In the genomic region with DNA sequence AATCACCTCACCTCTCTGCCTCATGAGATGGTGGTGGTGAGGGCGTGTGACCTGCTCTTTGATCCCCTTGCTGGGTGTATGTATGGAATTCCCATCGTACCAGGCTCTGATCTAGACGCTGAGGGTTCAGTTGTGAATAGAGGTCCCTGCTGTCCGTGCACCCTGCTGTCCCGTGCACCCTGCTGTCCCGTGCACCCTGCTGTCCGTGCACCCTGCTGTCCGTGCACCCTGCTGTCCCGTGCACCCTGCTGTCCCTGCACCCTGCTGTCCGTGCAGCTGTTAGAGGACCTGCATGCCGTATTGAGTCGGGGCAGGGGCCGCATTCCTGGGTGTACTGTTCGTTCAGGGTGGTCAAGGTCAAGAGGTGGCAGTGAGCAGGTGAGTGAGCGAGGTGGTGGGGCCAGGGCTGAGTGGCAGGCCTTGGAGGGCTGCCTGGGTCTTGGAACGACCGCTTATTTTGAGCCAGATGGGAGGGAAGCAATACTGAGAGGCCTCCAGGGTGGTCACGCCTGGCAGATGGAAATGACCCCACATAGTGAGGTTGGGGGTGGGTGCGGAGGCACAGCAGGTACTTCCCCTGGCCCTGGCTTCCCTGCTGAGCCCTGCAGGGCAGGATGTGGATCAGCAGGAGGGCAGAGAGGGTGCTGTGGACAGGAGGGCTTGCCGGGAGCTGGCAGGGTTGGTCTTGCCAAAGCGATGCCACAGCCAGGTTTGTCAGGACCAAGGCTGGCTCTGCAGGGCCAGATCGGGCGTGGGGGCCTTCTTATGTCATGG, we compare ENCODE assay signal across 8 cellular contexts. TPM values are rescaled to one million over a fixed set of nuclear protein-coding genes. Genes with fewer than 3 reads are reported as not detected.
DNase-seq lines count a peak whose midpoint lies in the region; ATAC-seq, FAIRE-seq and TF ChIP-seq lines count a peak whose summit lies in the region.

No MANE protein-coding gene starts in this region.

- no peak for TF ChIP-seq CTCF in SK-N-SH (IDR thresholded peaks at IDR 0.05)
- no peak for TF ChIP-seq CTCF in GM20000 (IDR thresholded peaks at IDR 0.05; ENCODE audit: extremely low read depth, missing control alignments)

- POLR2A ChIA-PET in SK-N-SH (lab: Yijun Ruan, JAX): interaction anchor here (1.3 to 1.4 kb wide), 2 partner anchors 13 to 16 kb away, joined by 3 to 4 read pairs; a partner anchor contains a TSS

- H3K9ac ChIP-seq in SK-N-SH: no peak overlapping the region

- H3K4me3 ChIP-seq in SK-N-SH (ENCODE audit: low read depth in 2 of 2, low read length in 1 of 2) (no peak overlapping the region), ectodermal cell (ENCODE audit: insufficient read depth, low read depth, low read length) (no peak overlapping the region)

- no peaks in the 10 kb centered on the region for H3K27me3 Mint-ChIP-seq in stimulated activated memory B cell treated with anti-CD40 and anti-IgM and Interleukin-4, amounts not matched to agents 10 μg/mL and 1 μg/mL and 100 μg/mL, for 72 hours

- H3K27me3 ChIP-seq in SK-N-SH (ENCODE audit: insufficient read depth) (no peaks in the 10 kb centered on the region), ectodermal cell (ENCODE audit: control insufficient read depth, insufficient read depth, low read length, poor library complexity, severe bottlenecking) (no peaks in the 10 kb centered on the region)

- peaks cover 38% of the 10 kb centered on the region for H3F3A ChIP-seq in SK-N-SH (replicated peaks; ENCODE audit: insufficient read depth)

- peaks cover 86% of the 10 kb centered on the region for H3K79me2 ChIP-seq in SK-N-SH (ENCODE audit: insufficient read depth)

- H3K36me3 Mint-ChIP-seq in stimulated activated memory B cell treated with anti-CD40 and anti-IgM and Interleukin-4, amounts not matched to agents 10 μg/mL and 1 μg/mL and 100 μg/mL, for 72 hours: peaks cover 56% of the 10 kb centered on the region

- H3K4me3 Mint-ChIP-seq in stimulated activated memory B cell treated with anti-CD40 and anti-IgM and Interleukin-4, amounts not matched to agents 10 μg/mL and 1 μg/mL and 100 μg/mL, for 72 hours: no peak overlapping the region

- no peaks in the 10 kb centered on the region for H3K9me3 ChIP-seq in SK-N-SH
- no peaks in the 10 kb centered on the region for H3K9me3 ChIP-seq in ectodermal cell (ENCODE audit: control insufficient read depth, low read length)

- no peaks in the 10 kb centered on the region for H3K9me2 ChIP-seq in SK-N-SH

- no peak for TF ChIP-seq EP300 in SK-N-SH (IDR thresholded peaks at IDR 0.05; ENCODE audit: borderline replicate concordance in 1 of 2, low read depth in 1 of 2, low read length in 1 of 2)

- H3K27ac Mint-ChIP-seq in stimulated activated memory B cell treated with anti-CD40 and anti-IgM and Interleukin-4, amounts not matched to agents 10 μg/mL and 1 μg/mL and 100 μg/mL, for 72 hours: peak overlapping the region; percentile 48

- CTCF ChIA-PET in SK-N-SH (lab: Yijun Ruan, JAX): interaction anchor here (0.8 to 2.4 kb wide), 8 partner anchors 8 to 38 kb away, joined by 3 to 34 read pairs (median 7); a partner anchor contains a TSS

- WGBS in SK-N-SH (ENCODE audit: low lambda C conversion rate): 72% methylated on average over 19 of the region's 23 CpGs
- 93 to 94% methylated on average over 23 of the region's 23 CpGs for WGBS in ectodermal cell, 2 experiments

- peaks cover 47% of the 10 kb centered on the region for H3K4me1 Mint-ChIP-seq in stimulated activated memory B cell treated with anti-CD40 and anti-IgM and Interleukin-4, amounts not matched to agents 10 μg/mL and 1 μg/mL and 100 μg/mL, for 72 hours

- H3K4me2 ChIP-seq in SK-N-SH: no peak overlapping the region

- DNase-seq in SK-N-SH (no peak), NCI-H146 (lab: John Stamatoyannopoulos, UW) (peak; percentile 66), GM20000 (ENCODE audit: low spot score) (no peak), midbrain (lab: John Stamatoyannopoulos, UW) (no peak), RCC 7860 (ENCODE audit: low spot score) (no peak)

- H3K9me3 Mint-ChIP-seq in stimulated activated memory B cell treated with anti-CD40 and anti-IgM and Interleukin-4, amounts not matched to agents 10 μg/mL and 1 μg/mL and 100 μg/mL, for 72 hours: no peaks in the 10 kb centered on the region

- TF ChIP-seq RAD21 in SK-N-SH (IDR thresholded peaks at IDR 0.05; ENCODE audit: low read length): no peak

- FAIRE-seq in RCC 7860 (lab: Jason Lieb, UNC): no peak

- peaks cover 83% of the 10 kb centered on the region for H4K20me1 ChIP-seq in SK-N-SH (ENCODE audit: insufficient read depth)

- no peak overlapping the region for H2AFZ ChIP-seq in SK-N-SH (ENCODE audit: low read depth)

- H3K4me1 ChIP-seq in SK-N-SH (ENCODE audit: control insufficient read depth in 1 of 2, insufficient read depth in 2 of 2, low read depth in 1 of 2, low read length in 1 of 2) (peaks cover 7 to 10% of the 10 kb centered on the region in 2 experiments; a peak in 2 of 4 replicates), ectodermal cell (ENCODE audit: control insufficient read depth, insufficient read depth, low read length) (peaks cover 4% of the 10 kb centered on the region)

- 0 out of 3 replicates have a peak, but pooled peaks have one; percentile 12 for ATAC-seq in SK-N-SH treated with all-trans-retinoic acid at 6 μM for 48 hours
- ATAC-seq in stimulated activated memory B cell treated with anti-CD40 and anti-IgM and Interleukin-4, amounts not matched to agents 10 μg/mL and 1 μg/mL and 100 μg/mL, for 72 hours: no peak

- H3K36me3 ChIP-seq in SK-N-SH (replicated peaks in 1 of 2; ENCODE audit: control insufficient read depth in 1 of 2, insufficient read depth in 2 of 2, low read length in 1 of 2) (peaks cover 24 to 55% of the 10 kb centered on the region in 2 experiments), ectodermal cell (ENCODE audit: control insufficient read depth, insufficient read depth, low read length) (peaks cover 44% of the 10 kb centered on the region)

- no peak overlapping the region for H3K27ac ChIP-seq in SK-N-SH (ENCODE audit: low read depth in 2 of 2, low read length in 1 of 2)
- H3K27ac ChIP-seq in ectodermal cell (ENCODE audit: insufficient read depth, low read depth, low read length, poor library complexity, severe bottlenecking): peak overlapping the region; percentile 11

TF ChIP-seq in SK-N-SH treated with all-trans-retinoic acid at 6 μM for 48 hours, 23 proteins besides CTCF, POLR2A, EP300 and RAD21 (continues in another document):
- TF ChIP-seq ZNF70 (CRISPR knock-in tag; IDR thresholded peaks at IDR 0.05): no peak
- TF ChIP-seq ZFP3 (CRISPR knock-in tag; IDR thresholded peaks at IDR 0.05): no peak

TF ChIP-seq in SK-N-SH, 30 proteins besides CTCF, POLR2A, EP300 and RAD21 (continues in another document):
- TF ChIP-seq FOXM1 (IDR thresholded peaks at IDR 0.05; ENCODE audit: low read depth): no peak
- TF ChIP-seq POLR2AphosphoS5 (IDR thresholded peaks at IDR 0.05; ENCODE audit: low read depth, low read length): no peak
- TF ChIP-seq, protein P1, sequence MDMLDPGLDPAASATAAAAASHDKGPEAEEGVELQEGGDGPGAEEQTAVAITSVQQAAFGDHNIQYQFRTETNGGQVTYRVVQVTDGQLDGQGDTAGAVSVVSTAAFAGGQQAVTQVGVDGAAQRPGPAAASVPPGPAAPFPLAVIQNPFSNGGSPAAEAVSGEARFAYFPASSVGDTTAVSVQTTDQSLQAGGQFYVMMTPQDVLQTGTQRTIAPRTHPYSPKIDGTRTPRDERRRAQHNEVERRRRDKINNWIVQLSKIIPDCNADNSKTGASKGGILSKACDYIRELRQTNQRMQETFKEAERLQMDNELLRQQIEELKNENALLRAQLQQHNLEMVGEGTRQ (IDR thresholded peaks at IDR 0.05; ENCODE audit: borderline replicate concordance, low read depth, low read length): no peak
- TF ChIP-seq RFX5 (IDR thresholded peaks at IDR 0.05; ENCODE audit: low read length): no peak
- TF ChIP-seq, protein P2, sequence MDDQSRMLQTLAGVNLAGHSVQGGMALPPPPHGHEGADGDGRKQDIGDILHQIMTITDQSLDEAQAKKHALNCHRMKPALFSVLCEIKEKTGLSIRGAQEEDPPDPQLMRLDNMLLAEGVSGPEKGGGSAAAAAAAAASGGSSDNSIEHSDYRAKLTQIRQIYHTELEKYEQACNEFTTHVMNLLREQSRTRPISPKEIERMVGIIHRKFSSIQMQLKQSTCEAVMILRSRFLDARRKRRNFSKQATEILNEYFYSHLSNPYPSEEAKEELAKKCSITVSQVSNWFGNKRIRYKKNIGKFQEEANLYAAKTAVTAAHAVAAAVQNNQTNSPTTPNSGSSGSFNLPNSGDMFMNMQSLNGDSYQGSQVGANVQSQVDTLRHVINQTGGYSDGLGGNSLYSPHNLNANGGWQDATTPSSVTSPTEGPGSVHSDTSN (IDR thresholded peaks at IDR 0.05): no peak

RNA-seq across cellular contexts. Expression of a gene that starts 4.6 kb away (rescaled TPM):
- 72.0 and 134 TPM in 2 replicates for polyA plus RNA-seq in SK-N-SH (2012; rRNA removed)
- 63.8 and 104 TPM in 2 replicates for polyA plus RNA-seq in SK-N-SH (2012; cell fraction: cytosol; rRNA removed)
- 83.4 and 133 TPM in 2 replicates for polyA plus RNA-seq in SK-N-SH (2012; cell fraction: nucleus; rRNA removed)
- 130 TPM for polyA plus RNA-seq in ectodermal cell (2013, experiment 1 of 4)
- 124 TPM for polyA plus RNA-seq in ectodermal cell (2013, experiment 2 of 4)
- polyA plus RNA-seq in ectodermal cell (2013, experiment 3 of 4): 81.3 TPM
- polyA plus RNA-seq in ectodermal cell (2013, experiment 4 of 4): 76.1 TPM

RNA-seq across cellular contexts. Expression of a gene that starts 15.6 kb away (rescaled TPM):
- 217 and 321 TPM in 2 replicates for polyA plus RNA-seq in SK-N-SH (2012; rRNA removed)
- polyA plus RNA-seq in SK-N-SH (2012; cell fraction: cytosol; rRNA removed): 124 and 156 TPM in 2 replicates
- 370 and 570 TPM in 2 replicates for polyA plus RNA-seq in SK-N-SH (2012; cell fraction: nucleus; rRNA removed)
- 300 TPM for polyA plus RNA-seq in ectodermal cell (2013, experiment 1 of 4)
- 239 TPM for polyA plus RNA-seq in ectodermal cell (2013, experiment 2 of 4)
- 197 TPM for polyA plus RNA-seq in ectodermal cell (2013, experiment 3 of 4)
- 204 TPM for polyA plus RNA-seq in ectodermal cell (2013, experiment 4 of 4)

RNA-seq across cellular contexts. Expression of a gene that starts 22.5 kb away (rescaled TPM):
- 20.1 and 27.1 TPM in 2 replicates for polyA plus RNA-seq in SK-N-SH (2012; rRNA removed)
- 16.0 and 19.9 TPM in 2 replicates for polyA plus RNA-seq in SK-N-SH (2012; cell fraction: cytosol; rRNA removed)
- polyA plus RNA-seq in SK-N-SH (2012; cell fraction: nucleus; rRNA removed): 37.5 and 65.8 TPM in 2 replicates
- polyA plus RNA-seq in ectodermal cell (2013, experiment 1 of 4): 24.8 TPM
- polyA plus RNA-seq in ectodermal cell (2013, experiment 2 of 4): 24.6 TPM
- polyA plus RNA-seq in ectodermal cell (2013, experiment 3 of 4): 17.5 TPM
- 18.4 TPM for polyA plus RNA-seq in ectodermal cell (2013, experiment 4 of 4)

RNA-seq across cellular contexts. Expression of a gene that starts 27.0 kb away (rescaled TPM):
- polyA plus RNA-seq in SK-N-SH (2012; rRNA removed): 24.2 and 24.7 TPM in 2 replicates
- polyA plus RNA-seq in SK-N-SH (2012; cell fraction: cytosol; rRNA removed): 14.5 and 20.7 TPM in 2 replicates
- polyA plus RNA-seq in SK-N-SH (2012; cell fraction: nucleus; rRNA removed): 27.5 and 35.6 TPM in 2 replicates
- 41.1 TPM for polyA plus RNA-seq in ectodermal cell (2013, experiment 1 of 4)
- 40.1 TPM for polyA plus RNA-seq in ectodermal cell (2013, experiment 2 of 4)
- polyA plus RNA-seq in ectodermal cell (2013, experiment 3 of 4): 41.4 TPM
- 45.9 TPM for polyA plus RNA-seq in ectodermal cell (2013, experiment 4 of 4)

RNA-seq across cellular contexts. Expression of a gene that starts 29.7 kb away (rescaled TPM):
- polyA plus RNA-seq in SK-N-SH (2012; rRNA removed): 14.0 and 21.9 TPM in 2 replicates
- polyA plus RNA-seq in SK-N-SH (2012; cell fraction: cytosol; rRNA removed): 16.3 and 18.1 TPM in 2 replicates
- 76.2 and 102 TPM in 2 replicates for polyA plus RNA-seq in SK-N-SH (2012; cell fraction: nucleus; rRNA removed)
- 45.3 TPM for polyA plus RNA-seq in ectodermal cell (2013, experiment 1 of 4)
- polyA plus RNA-seq in ectodermal cell (2013, experiment 2 of 4): 44.3 TPM
- polyA plus RNA-seq in ectodermal cell (2013, experiment 3 of 4): 41.1 TPM
- 44.7 TPM for polyA plus RNA-seq in ectodermal cell (2013, experiment 4 of 4)
